Comparison of ENCODE assay signal across 8 cellular contexts in genomic region chr14:104794641-104795467, GRCh38. TPM values are rescaled to one million over a fixed set of nuclear protein-coding genes. Genes with fewer than 3 reads are reported as not detected.
A peak's percentile ranks its signal among the peaks of the same experiment; 100 is the strongest.
DNase-seq lines count a peak whose midpoint lies in the region; ATAC-seq and TF ChIP-seq lines count a peak whose summit lies in the region.

No MANE protein-coding gene starts in this region.

- no peak for TF ChIP-seq CTCF in esophagus muscularis mucosa (IDR thresholded peaks at IDR 0.05)

- peaks cover 6 to 27% (median 25%) of the 10 kb centered on the region in 4 donors for H3K36me3 ChIP-seq in esophagus muscularis mucosa

- H3K4me3 Mint-ChIP-seq in T-helper 2 cell treated with Interferon-gamma antibody and Interleukin-4, amounts not matched to agents 5 μg/mL and 100 μg/mL, for 36 hours: peak overlapping the region; percentile 91
- H3K4me3 Mint-ChIP-seq in natural killer cell treated with Interleukin-12 subunit alpha and Interleukin-12 subunit beta and Interleukin-15 and Interleukin-18, amount 100 ng/mL, for 72 hours: peak overlapping the region; percentile 89

- no peaks in the 10 kb centered on the region for H3K9me3 Mint-ChIP-seq in T-helper 2 cell treated with Interferon-gamma antibody and Interleukin-4, amounts not matched to agents 5 μg/mL and 100 μg/mL, for 36 hours
- H3K9me3 Mint-ChIP-seq in natural killer cell treated with Interleukin-12 subunit alpha and Interleukin-12 subunit beta and Interleukin-15 and Interleukin-18, amount 100 ng/mL, for 72 hours: no peaks in the 10 kb centered on the region

- peak overlapping the region; percentile 77 for H3K27ac Mint-ChIP-seq in T-helper 2 cell treated with Interferon-gamma antibody and Interleukin-4, amounts not matched to agents 5 μg/mL and 100 μg/mL, for 36 hours
- H3K27ac Mint-ChIP-seq in natural killer cell treated with Interleukin-12 subunit alpha and Interleukin-12 subunit beta and Interleukin-15 and Interleukin-18, amount 100 ng/mL, for 72 hours: peak overlapping the region; percentile 73 to 87

- H3K4me3 ChIP-seq in esophagus muscularis mucosa: peak overlapping the region; percentile 84 to 95 (median 92)

- intact Hi-C loops in esophagus muscularis mucosa (cut with DNase I): no loop called here

- peaks cover 36% of the 10 kb centered on the region for H3K4me1 Mint-ChIP-seq in T-helper 2 cell treated with Interferon-gamma antibody and Interleukin-4, amounts not matched to agents 5 μg/mL and 100 μg/mL, for 36 hours (ENCODE audit: low read depth)
- peaks cover 21 to 22% of the 10 kb centered on the region in 2 donors for H3K4me1 Mint-ChIP-seq in natural killer cell treated with Interleukin-12 subunit alpha and Interleukin-12 subunit beta and Interleukin-15 and Interleukin-18, amount 100 ng/mL, for 72 hours (ENCODE audit: low read depth in 2 of 2)

- peaks cover 54 to 93% (median 68%) of the 10 kb centered on the region in 4 donors for H3K4me1 ChIP-seq in esophagus muscularis mucosa

- H3K9me3 ChIP-seq in esophagus muscularis mucosa: no peaks in the 10 kb centered on the region

- no peak for TF ChIP-seq POLR2A in esophagus muscularis mucosa (IDR thresholded peaks at IDR 0.05; ENCODE audit: low read depth)

- ATAC-seq in HG02759 (IDR thresholded peaks at IDR 0.05; ENCODE audit: unreplicated experiment) (peak; percentile 35), HG03439 (IDR thresholded peaks at IDR 0.05; ENCODE audit: unreplicated experiment) (no peak), HG03025 (IDR thresholded peaks at IDR 0.05; ENCODE audit: low FRiP score, unreplicated experiment) (no peak)
- peak; percentile 74 for ATAC-seq in natural killer cell treated with Interleukin-12 subunit alpha and Interleukin-12 subunit beta and Interleukin-15 and Interleukin-18, amount 100 ng/mL, for 72 hours

- peak; percentile 56 for DNase-seq in DMS53 (lab: John Stamatoyannopoulos, UW)
- no peak for DNase-seq in DMS53 treated with DMSO at 0.1 percent for 48 hours (lab: John Stamatoyannopoulos, UW; ENCODE audit: unreplicated experiment)
- DNase-seq in T-helper 2 cell treated with Interferon-gamma antibody and Interleukin-4, amounts not matched to agents 5 μg/mL and 100 μg/mL, for 36 hours (ENCODE audit: low spot score): peak; percentile 43
- DNase-seq in esophagus muscularis mucosa (ENCODE audit: extremely low spot score): no peak
- DNase-seq in natural killer cell treated with Interleukin-12 subunit alpha and Interleukin-12 subunit beta and Interleukin-15 and Interleukin-18, amount 100 ng/mL, for 72 hours (ENCODE audit: low spot score): no peak

- H3K27me3 ChIP-seq in esophagus muscularis mucosa: no peaks in the 10 kb centered on the region

- no peak for TF ChIP-seq EP300 in esophagus muscularis mucosa (IDR thresholded peaks at IDR 0.05)

- H3K36me3 Mint-ChIP-seq in T-helper 2 cell treated with Interferon-gamma antibody and Interleukin-4, amounts not matched to agents 5 μg/mL and 100 μg/mL, for 36 hours (ENCODE audit: low read depth): peaks cover 13% of the 10 kb centered on the region
- H3K36me3 Mint-ChIP-seq in natural killer cell treated with Interleukin-12 subunit alpha and Interleukin-12 subunit beta and Interleukin-15 and Interleukin-18, amount 100 ng/mL, for 72 hours: no peaks in the 10 kb centered on the region

- peaks cover 3% of the 10 kb centered on the region for H3K27me3 Mint-ChIP-seq in T-helper 2 cell treated with Interferon-gamma antibody and Interleukin-4, amounts not matched to agents 5 μg/mL and 100 μg/mL, for 36 hours (ENCODE audit: low read depth)
- no peaks in the 10 kb centered on the region for H3K27me3 Mint-ChIP-seq in natural killer cell treated with Interleukin-12 subunit alpha and Interleukin-12 subunit beta and Interleukin-15 and Interleukin-18, amount 100 ng/mL, for 72 hours

- H3K27ac ChIP-seq in esophagus muscularis mucosa (replicated peaks in 1 of 4): peak overlapping the region; percentile 75 to 82 (median 78)

- WGBS in esophagus muscularis mucosa: 2% methylated on average over 47 of the region's 77 CpGs

RNA-seq across cellular contexts. Expression of gene AKT1, which starts 0.7 kb away (rescaled TPM):
- 100 to 1,000 TPM; 162 to 267 (median 187) TPM for total RNA-seq in esophagus muscularis mucosa
- total RNA-seq in natural killer cell treated with Interleukin-12 subunit alpha and Interleukin-12 subunit beta and Interleukin-15 and Interleukin-18, amount 100 ng/mL, for 72 hours: 100 to 1,000 TPM; 128 to 229 TPM

RNA-seq across cellular contexts. Expression of gene ZBTB42, which starts 6.0 kb away (rescaled TPM):
- 1 to 10 TPM; 2.5 to 6.4 (median 4.9) TPM for total RNA-seq in esophagus muscularis mucosa
- total RNA-seq in natural killer cell treated with Interleukin-12 subunit alpha and Interleukin-12 subunit beta and Interleukin-15 and Interleukin-18, amount 100 ng/mL, for 72 hours: 1 to 10 TPM; 1.3 to 3.0 TPM

RNA-seq across cellular contexts. Expression of gene SIVA1, which starts 41.9 kb away (rescaled TPM):
- total RNA-seq in esophagus muscularis mucosa: 100 to 1,000 TPM; 207 to 324 (median 290) TPM
- total RNA-seq in natural killer cell treated with Interleukin-12 subunit alpha and Interleukin-12 subunit beta and Interleukin-15 and Interleukin-18, amount 100 ng/mL, for 72 hours: 100 to 1,000 TPM in 1 of 2 donors, 10 to 100 TPM in 1; 74.5 to 157 TPM

Comparison
In these comparisons a context has a peak if more than half of its experiments do, and no peak if none do; other contexts are left out.
1. DNase-seq: peak in DMS53 (single experiment) and T-helper 2 cell treated with Interferon-gamma antibody and Interleukin-4, amounts not matched to agents 5 μg/mL and 100 μg/mL, for 36 hours (single experiment); none in DMS53 treated with DMSO at 0.1 percent for 48 hours (single experiment), esophagus muscularis mucosa (single experiment) and natural killer cell treated with Interleukin-12 subunit alpha and Interleukin-12 subunit beta and Interleukin-15 and Interleukin-18, amount 100 ng/mL, for 72 hours (single experiment).
2. ATAC-seq: peak in HG02759 (single experiment) and natural killer cell treated with Interleukin-12 subunit alpha and Interleukin-12 subunit beta and Interleukin-15 and Interleukin-18, amount 100 ng/mL, for 72 hours (2 of 2); none in HG03439 (single experiment) and HG03025 (single experiment).